8 cellular contexts compared by ENCODE assay signal in the genomic region with DNA sequence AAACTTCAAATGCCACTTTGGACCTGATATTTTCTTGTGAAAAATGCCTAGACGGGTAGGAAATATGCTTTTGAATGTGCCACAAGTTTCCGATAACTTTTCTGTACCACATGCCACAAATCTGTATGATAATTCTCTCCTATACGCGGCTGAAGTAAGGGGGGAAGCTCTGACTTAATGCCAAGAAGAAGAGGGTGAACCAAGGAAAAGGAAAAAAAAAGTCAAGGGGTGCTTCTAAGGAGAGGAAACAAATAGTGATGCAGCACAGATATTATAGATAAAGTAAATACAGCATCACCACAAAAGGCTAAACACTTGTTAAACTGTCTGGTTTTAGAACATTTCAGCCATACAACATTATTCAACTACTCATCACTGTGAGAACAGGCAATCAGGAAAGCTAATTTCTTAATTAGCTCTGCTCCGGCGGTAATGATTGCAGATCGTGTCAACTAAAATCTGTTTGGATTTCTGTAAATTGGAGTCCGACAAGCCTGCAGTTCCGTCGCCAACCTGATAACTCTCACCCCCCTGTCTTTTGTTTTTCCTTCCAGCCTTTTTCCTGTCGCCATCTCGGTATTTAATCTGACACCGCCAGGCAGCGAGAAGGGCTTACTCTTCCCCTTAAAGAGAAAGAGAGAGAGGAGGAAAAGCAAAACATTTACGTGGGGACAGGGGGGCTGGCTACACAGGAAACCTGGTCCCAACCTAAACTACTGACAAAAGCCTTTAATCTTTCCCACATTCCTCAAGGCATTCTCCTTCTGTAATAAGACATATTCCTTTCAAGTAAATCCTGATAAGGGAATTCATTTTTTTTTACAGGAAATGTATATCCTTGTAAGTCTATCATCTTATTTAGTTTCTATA.
DNase-seq lines count a peak whose midpoint lies in the region; ATAC-seq and TF ChIP-seq lines count a peak whose summit lies in the region.

No MANE protein-coding gene starts in this region.

- no peaks in the 10 kb centered on the region for H3K9me3 ChIP-seq in lower lobe of right lung
- H3K9me3 ChIP-seq in uterus = no peaks in the 10 kb centered on the region

- no peak for DNase-seq in activated T-cell treated with anti-CD3 and anti-CD28 coated beads, Interleukin-2, amount 50 U/mL, for 4 hours
- DNase-seq in activated T-cell treated with anti-CD3 and anti-CD28 coated beads, Interleukin-2, amount 50 U/mL, for 1 hour = no peak
- DNase-seq in astrocyte of the spinal cord (ENCODE audit: low read depth, low spot score) (peak; percentile 63), lower lobe of right lung (no peak), uterus (no peak), sciatic nerve (ENCODE audit: low spot score) (no peak), NCI-H345 (lab: John Stamatoyannopoulos, UW) (no peak)

- no peaks in the 10 kb centered on the region for H3K9me3 Mint-ChIP-seq in activated T-cell treated with anti-CD3 and anti-CD28 coated beads, Interleukin-2, amount 50 U/mL, for 4 hours

- intact Hi-C loops in lower lobe of right lung (cut with DNase I) = no loop called here
- intact Hi-C loops in uterus (cut with DNase I; ENCODE audit: low total_unique reads) = no loop called here
- intact Hi-C loops in sciatic nerve (cut with DNase I) = no loop called here

- TF ChIP-seq CTCF in astrocyte of the spinal cord (IDR thresholded peaks at IDR 0.05; ENCODE audit: low read depth, low read length) (peak; percentile 11), lower lobe of right lung (IDR thresholded peaks at IDR 0.05) (no peak), uterus (IDR thresholded peaks at IDR 0.05) (no peak)

- H3K36me3 Mint-ChIP-seq in activated T-cell treated with anti-CD3 and anti-CD28 coated beads, Interleukin-2, amount 50 U/mL, for 4 hours (ENCODE audit: insufficient read depth) = no peaks in the 10 kb centered on the region

- H3K27me3 Mint-ChIP-seq in activated T-cell treated with anti-CD3 and anti-CD28 coated beads, Interleukin-2, amount 50 U/mL, for 4 hours (ENCODE audit: low read depth) = peaks cover 8% of the 10 kb centered on the region

- H3K27ac ChIP-seq in lower lobe of right lung (peak overlapping the region; percentile 63), uterus (peak overlapping the region; percentile 23 to 51)

- H3K36me3 ChIP-seq in lower lobe of right lung (no peaks in the 10 kb centered on the region), uterus (no peaks in the 10 kb centered on the region)

- H3K4me1 Mint-ChIP-seq in activated T-cell treated with anti-CD3 and anti-CD28 coated beads, Interleukin-2, amount 50 U/mL, for 4 hours (ENCODE audit: low read depth) = peaks cover 56% of the 10 kb centered on the region

- H3K4me1 ChIP-seq in lower lobe of right lung = peaks cover 70% of the 10 kb centered on the region
- H3K4me1 ChIP-seq in uterus = peaks cover 0 to 4% of the 10 kb centered on the region in 2 donors

- H3K27me3 ChIP-seq in lower lobe of right lung (ENCODE audit: low read depth) (no peaks in the 10 kb centered on the region), uterus (no peaks in the 10 kb centered on the region)

- in situ Hi-C loops in astrocyte of the spinal cord (cut with HindIII; ENCODE audit: low sequenced_read_pairs) = no loop called here

- no peak for ATAC-seq in activated T-cell treated with anti-CD3 and anti-CD28 coated beads, Interleukin-2, amount 50 U/mL, for 4 hours
- ATAC-seq in lower lobe of right lung (no peak), sciatic nerve (no peak)
- no peak for ATAC-seq in activated CD4-positive, CD25-positive, alpha-beta regulatory T cell treated with anti-CD3 and anti-CD28 coated beads, Interleukin-2, amount 50 U/mL, for 24 hours

- peak overlapping the region; percentile 56 for H3K4me3 Mint-ChIP-seq in activated T-cell treated with anti-CD3 and anti-CD28 coated beads, Interleukin-2, amount 50 U/mL, for 4 hours

- peak overlapping the region; percentile 26 for H3K4me3 ChIP-seq in astrocyte of the spinal cord (ENCODE audit: low read depth, low read length)
- peak overlapping the region; percentile 33 for H3K4me3 ChIP-seq in lower lobe of right lung
- H3K4me3 ChIP-seq in uterus = no peak overlapping the region

- no peak for TF ChIP-seq POLR2A in uterus (IDR thresholded peaks at IDR 0.05)

Comparison
In these comparisons a context has a peak if more than half of its experiments do, and no peak if none do; other contexts are left out.
1. H3K4me3 ChIP-seq: peak in astrocyte of the spinal cord (single experiment) and lower lobe of right lung (single experiment); none in uterus (0 of 2).